In the genomic region with DNA sequence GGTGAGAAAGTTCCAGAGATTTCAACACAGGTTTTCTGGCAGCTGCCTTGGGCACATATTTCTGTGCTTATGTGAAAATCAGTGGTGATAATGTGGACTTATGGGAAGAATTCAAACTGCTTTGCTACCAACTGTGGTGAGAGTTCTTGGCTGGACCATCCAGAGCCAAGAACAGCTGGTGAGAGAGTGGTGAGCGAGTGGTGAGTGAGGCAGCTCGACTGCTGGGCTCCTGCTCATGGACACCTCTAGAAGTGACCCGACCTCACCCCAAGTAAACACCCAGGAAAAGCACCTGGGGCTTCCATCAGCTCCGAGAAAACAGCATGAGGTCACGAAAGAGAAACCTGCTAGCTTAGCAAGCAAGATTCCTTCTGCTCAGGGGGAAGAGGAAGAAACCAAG, we compare ENCODE assay signal across 25 cellular contexts.
"Had no signal": no experiment of that assay in that cellular context is flagged by ENCODE, and none has a peak within 500 bp of the region (broad histone marks: within the 10 kb centered on the region; RNA-seq: fewer than 3 reads in every experiment).

No MANE protein-coding gene starts in this region.

- H3K4me2 ChIP-seq: neural progenitor cell had no signal

- H3K4me1 ChIP-seq: left ventricle myocardium inferior, neural progenitor cell, parathyroid adenoma, tibial nerve, uterus had no signal

- FAIRE-seq: small intestine had no signal

- H3K4me3 ChIP-seq: left ventricle myocardium inferior, lung, neural progenitor cell, tibial nerve, uterus had no signal

- H3K9ac ChIP-seq: neural progenitor cell, parathyroid adenoma had no signal

- DNase-seq: hypothalamus; immature natural killer cell; islet precursor cell; left ventricle myocardium inferior; mesendoderm; naive B cell; natural killer cell; nephron progenitor cell; small intestine; stimulated activated CD4-positive, alpha-beta T cell treated with anti-CD3 and anti-CD28 coated beads, Interleukin-1b, Interleukin-23, amount 100 ng/mL, for 48 hours; stimulated activated CD4-positive, alpha-beta T cell treated with anti-CD3 and anti-CD28 coated beads, Interleukin-2, amount 100 ng/mL, for 48 hours; stimulated activated CD4-positive, alpha-beta T cell treated with anti-CD3 and anti-CD28 coated beads, Interleukin-4, amount 100 ng/mL, for 4 hours; stimulated activated CD8-positive, alpha-beta memory T cell treated with anti-CD3 and anti-CD28 coated beads, Interleukin-4, amount 100 ng/mL, for 48 hours; stimulated activated naive CD4-positive, alpha-beta T cell treated with Interleukin-2 at 50 U/mL for 16 hours; stimulated activated naive CD8-positive, alpha-beta T cell treated with anti-CD3 and anti-CD28 coated beads, Interleukin-15, amount 100 ng/mL, for 72 hours; substantia nigra; uterus had no signal

- H3K27ac ChIP-seq: left ventricle myocardium inferior, neural progenitor cell, neutrophil, parathyroid adenoma, tibial nerve, uterus had no signal

- ATAC-seq: natural killer cell; right cardiac atrium; sciatic nerve; stimulated activated memory B cell treated with anti-CD40 and anti-IgM and Interleukin-4, amounts not matched to agents 10 μg/mL and 1 μg/mL and 100 μg/mL, for 72 hours; stimulated activated naive CD8-positive, alpha-beta T cell treated with anti-CD3 and anti-CD28 coated beads, Interleukin-15, amount 100 ng/mL, for 72 hours had no signal

- H3K9me3 ChIP-seq: neutrophil, uterus had no signal

- H3K27me3 ChIP-seq: neural progenitor cell, neutrophil, tibial nerve, uterus had no signal

- H3K36me3 ChIP-seq: left ventricle myocardium inferior, neural progenitor cell, neutrophil, tibial nerve, uterus had no signal

- H2AFZ ChIP-seq: neural progenitor cell, parathyroid adenoma had no signal
